Comparison of ENCODE assay signal across 1 cellular context in genomic region chr16:72561-73537, GRCh38.
TF ChIP-seq lines count a peak whose summit lies in the region.

Gene RHBDF1, minus strand, starts transcription at chr16:72631. Its CDS starts 7,616 bp downstream, at chr16:65015.

TF ChIP-seq in K562, 482 proteins besides CTCF, POLR2A, EP300 and RAD21 (continued from another document and continues in another):
- no peak for TF ChIP-seq ZNF518B (CRISPR knock-in tag; IDR thresholded peaks at IDR 0.05)
- TF ChIP-seq CXXC5 (CRISPR knock-in tag; IDR thresholded peaks at IDR 0.05): peak; percentile 81
- TF ChIP-seq SMARCA5 (IDR thresholded peaks at IDR 0.05): peak; percentile 98
- TF ChIP-seq ZKSCAN1 (IDR thresholded peaks at IDR 0.05; ENCODE audit: low read depth, low read length): no peak
- TF ChIP-seq CTBP1 (IDR thresholded peaks at IDR 0.05; ENCODE audit: borderline replicate concordance): peak; percentile 74
- TF ChIP-seq GATAD2A (IDR thresholded peaks at IDR 0.05): 0 out of 2 replicates have a peak, but pooled peaks have one; percentile 31
- TF ChIP-seq ETV6 (IDR thresholded peaks at IDR 0.05; ENCODE audit: borderline replicate concordance in 1 of 2, low read depth in 2 of 2, low read length in 1 of 2): 0 out of 4 replicates have a peak, but pooled peaks of 1 of the 2 experiments have one; percentile 26
- TF ChIP-seq ETV6 (CRISPR knock-in tag; IDR thresholded peaks at IDR 0.05; ENCODE audit: borderline replicate concordance): no peak
- peak; percentile 91 for TF ChIP-seq PCBP1 (IDR thresholded peaks at IDR 0.05; ENCODE audit: low read depth, low read length, poor library complexity, severe bottlenecking)
- TF ChIP-seq ZEB2 (IDR thresholded peaks at IDR 0.05): no peak
- TF ChIP-seq HNRNPL (IDR thresholded peaks at IDR 0.05; ENCODE audit: low read depth, low read length): no peak
- peak; percentile 30 for TF ChIP-seq HMGN3 (IDR thresholded peaks at IDR 0.05; ENCODE audit: borderline replicate concordance, extremely low read depth, insufficient read length, low read depth, low read length)
- TF ChIP-seq RCOR1 (IDR thresholded peaks at IDR 0.05; ENCODE audit: borderline replicate concordance in 1 of 2, low read depth in 2 of 2, low read length in 2 of 2): peak; percentile 63 to 93; a peak in 3 of 4 replicates
- TF ChIP-seq ZNF551 (CRISPR knock-in tag; IDR thresholded peaks at IDR 0.05): no peak
- no peak for TF ChIP-seq TSHZ1 (CRISPR knock-in tag; IDR thresholded peaks at IDR 0.05)
- 0 out of 2 replicates have a peak, but pooled peaks have one; percentile 41 for TF ChIP-seq FOXP1 (CRISPR knock-in tag; IDR thresholded peaks at IDR 0.05)
- TF ChIP-seq JUND (IDR thresholded peaks at IDR 0.05; ENCODE audit: borderline replicate concordance, low read depth, low read length): peak; percentile 98
- peak; percentile 93; the same call in 2 of the 3 replicates for TF ChIP-seq JUND (tag; IDR thresholded peaks at IDR 0.05; ENCODE audit: borderline replicate concordance, low read depth, low read length)
- no peak for TF ChIP-seq ZNF561 (CRISPR knock-in tag; conservative IDR thresholded peaks at IDR 0.05)
- peak; percentile 100 for TF ChIP-seq ZFP36 (IDR thresholded peaks at IDR 0.05; ENCODE audit: low read depth, low read length, partially characterized antibody)
- 0 out of 2 replicates have a peak, but pooled peaks have one; percentile 27 for TF ChIP-seq FOXM1 (IDR thresholded peaks at IDR 0.05; ENCODE audit: low read depth)
- no peak for TF ChIP-seq FOXM1 (CRISPR knock-in tag; IDR thresholded peaks at IDR 0.05; ENCODE audit: low read depth)
- TF ChIP-seq, protein P1, sequence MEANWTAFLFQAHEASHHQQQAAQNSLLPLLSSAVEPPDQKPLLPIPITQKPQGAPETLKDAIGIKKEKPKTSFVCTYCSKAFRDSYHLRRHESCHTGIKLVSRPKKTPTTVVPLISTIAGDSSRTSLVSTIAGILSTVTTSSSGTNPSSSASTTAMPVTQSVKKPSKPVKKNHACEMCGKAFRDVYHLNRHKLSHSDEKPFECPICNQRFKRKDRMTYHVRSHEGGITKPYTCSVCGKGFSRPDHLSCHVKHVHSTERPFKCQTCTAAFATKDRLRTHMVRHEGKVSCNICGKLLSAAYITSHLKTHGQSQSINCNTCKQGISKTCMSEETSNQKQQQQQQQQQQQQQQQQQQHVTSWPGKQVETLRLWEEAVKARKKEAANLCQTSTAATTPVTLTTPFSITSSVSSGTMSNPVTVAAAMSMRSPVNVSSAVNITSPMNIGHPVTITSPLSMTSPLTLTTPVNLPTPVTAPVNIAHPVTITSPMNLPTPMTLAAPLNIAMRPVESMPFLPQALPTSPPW (CRISPR knock-in tag; IDR thresholded peaks at IDR 0.05): peak; percentile 40; the same call in 1 of the 2 replicates
- TF ChIP-seq KAT2B (IDR thresholded peaks at IDR 0.05; ENCODE audit: low read depth, low read length): no peak
- peak; percentile 40 to 87 for TF ChIP-seq MAZ (CRISPR knock-in tag; conservative IDR thresholded peaks at IDR 0.05 in 1 of 2, IDR thresholded peaks at IDR 0.05 in 1 of 2)
- peak; percentile 35; the same call in 1 of the 2 replicates for TF ChIP-seq BHLHE40 (IDR thresholded peaks at IDR 0.05; ENCODE audit: low read length)
- peak; percentile 68; the same call in 1 of the 2 replicates for TF ChIP-seq DMBX1 (CRISPR knock-in tag; IDR thresholded peaks at IDR 0.05; ENCODE audit: borderline replicate concordance)
- TF ChIP-seq GTF2A2 (tag; IDR thresholded peaks at IDR 0.05): no peak
- TF ChIP-seq NONO (IDR thresholded peaks at IDR 0.05; ENCODE audit: low read depth in 2 of 2, low read length in 1 of 2): peak in 1 of 2 experiments; percentile 92; a peak in 2 of 4 replicates
- TF ChIP-seq SIX5 (IDR thresholded peaks at IDR 0.05; ENCODE audit: borderline replicate concordance in 1 of 2, insufficient read depth in 1 of 2, low read depth in 1 of 2, low read length in 2 of 2): no peak
- peak; percentile 85 for TF ChIP-seq ZNF134 (CRISPR knock-in tag; conservative IDR thresholded peaks at IDR 0.05)
- TF ChIP-seq ARID2 (IDR thresholded peaks at IDR 0.05): peak; percentile 62; the same call in 1 of the 2 replicates
- peak in 1 of 2 experiments; percentile 34; a peak in 1 of 4 replicates for TF ChIP-seq TRIM24 (IDR thresholded peaks at IDR 0.05)
- TF ChIP-seq, protein P2, sequence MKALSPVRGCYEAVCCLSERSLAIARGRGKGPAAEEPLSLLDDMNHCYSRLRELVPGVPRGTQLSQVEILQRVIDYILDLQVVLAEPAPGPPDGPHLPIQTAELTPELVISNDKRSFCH (CRISPR knock-in tag; IDR thresholded peaks at IDR 0.05): no peak
- TF ChIP-seq, protein P2 (tag; IDR thresholded peaks at IDR 0.05): 0 out of 2 replicates have a peak, but pooled peaks have one; percentile 26
- peak in 1 of 2 experiments; percentile 96; a peak in 2 of 4 replicates for TF ChIP-seq KDM1A (IDR thresholded peaks at IDR 0.05)
- TF ChIP-seq, protein P3, sequence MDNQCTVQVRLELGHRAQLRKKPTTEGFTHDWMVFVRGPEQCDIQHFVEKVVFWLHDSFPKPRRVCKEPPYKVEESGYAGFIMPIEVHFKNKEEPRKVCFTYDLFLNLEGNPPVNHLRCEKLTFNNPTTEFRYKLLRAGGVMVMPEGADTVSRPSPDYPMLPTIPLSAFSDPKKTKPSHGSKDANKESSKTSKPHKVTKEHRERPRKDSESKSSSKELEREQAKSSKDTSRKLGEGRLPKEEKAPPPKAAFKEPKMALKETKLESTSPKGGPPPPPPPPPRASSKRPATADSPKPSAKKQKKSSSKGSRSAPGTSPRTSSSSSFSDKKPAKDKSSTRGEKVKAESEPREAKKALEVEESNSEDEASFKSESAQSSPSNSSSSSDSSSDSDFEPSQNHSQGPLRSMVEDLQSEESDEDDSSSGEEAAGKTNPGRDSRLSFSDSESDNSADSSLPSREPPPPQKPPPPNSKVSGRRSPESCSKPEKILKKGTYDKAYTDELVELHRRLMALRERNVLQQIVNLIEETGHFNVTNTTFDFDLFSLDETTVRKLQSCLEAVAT (IDR thresholded peaks at IDR 0.05): 0 out of 4 replicates have a peak, but pooled peaks of 1 of the 2 experiments have one; percentile 29
- peak; percentile 29; the same call in 1 of the 2 replicates for TF ChIP-seq SMARCA4 (IDR thresholded peaks at IDR 0.05)
- TF ChIP-seq KDM2B (CRISPR knock-in tag; IDR thresholded peaks at IDR 0.05): no peak
- TF ChIP-seq, protein P4, sequence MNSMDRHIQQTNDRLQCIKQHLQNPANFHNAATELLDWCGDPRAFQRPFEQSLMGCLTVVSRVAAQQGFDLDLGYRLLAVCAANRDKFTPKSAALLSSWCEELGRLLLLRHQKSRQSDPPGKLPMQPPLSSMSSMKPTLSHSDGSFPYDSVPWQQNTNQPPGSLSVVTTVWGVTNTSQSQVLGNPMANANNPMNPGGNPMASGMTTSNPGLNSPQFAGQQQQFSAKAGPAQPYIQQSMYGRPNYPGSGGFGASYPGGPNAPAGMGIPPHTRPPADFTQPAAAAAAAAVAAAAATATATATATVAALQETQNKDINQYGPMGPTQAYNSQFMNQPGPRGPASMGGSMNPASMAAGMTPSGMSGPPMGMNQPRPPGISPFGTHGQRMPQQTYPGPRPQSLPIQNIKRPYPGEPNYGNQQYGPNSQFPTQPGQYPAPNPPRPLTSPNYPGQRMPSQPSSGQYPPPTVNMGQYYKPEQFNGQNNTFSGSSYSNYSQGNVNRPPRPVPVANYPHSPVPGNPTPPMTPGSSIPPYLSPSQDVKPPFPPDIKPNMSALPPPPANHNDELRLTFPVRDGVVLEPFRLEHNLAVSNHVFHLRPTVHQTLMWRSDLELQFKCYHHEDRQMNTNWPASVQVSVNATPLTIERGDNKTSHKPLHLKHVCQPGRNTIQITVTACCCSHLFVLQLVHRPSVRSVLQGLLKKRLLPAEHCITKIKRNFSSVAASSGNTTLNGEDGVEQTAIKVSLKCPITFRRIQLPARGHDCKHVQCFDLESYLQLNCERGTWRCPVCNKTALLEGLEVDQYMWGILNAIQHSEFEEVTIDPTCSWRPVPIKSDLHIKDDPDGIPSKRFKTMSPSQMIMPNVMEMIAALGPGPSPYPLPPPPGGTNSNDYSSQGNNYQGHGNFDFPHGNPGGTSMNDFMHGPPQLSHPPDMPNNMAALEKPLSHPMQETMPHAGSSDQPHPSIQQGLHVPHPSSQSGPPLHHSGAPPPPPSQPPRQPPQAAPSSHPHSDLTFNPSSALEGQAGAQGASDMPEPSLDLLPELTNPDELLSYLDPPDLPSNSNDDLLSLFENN (IDR thresholded peaks at IDR 0.05; ENCODE audit: low read depth in 2 of 2, low read length in 2 of 2): no peak
- no peak for TF ChIP-seq POLR2G (IDR thresholded peaks at IDR 0.05; ENCODE audit: low read depth, low read length)
- TF ChIP-seq DPF2 (IDR thresholded peaks at IDR 0.05): peak; percentile 31; the same call in 1 of the 2 replicates
- no peak for TF ChIP-seq ZBED1 (IDR thresholded peaks at IDR 0.05)
- 0 out of 2 replicates have a peak, but pooled peaks have one; percentile 37 for TF ChIP-seq HIVEP1 (CRISPR knock-in tag; IDR thresholded peaks at IDR 0.05)
- TF ChIP-seq, protein P5, sequence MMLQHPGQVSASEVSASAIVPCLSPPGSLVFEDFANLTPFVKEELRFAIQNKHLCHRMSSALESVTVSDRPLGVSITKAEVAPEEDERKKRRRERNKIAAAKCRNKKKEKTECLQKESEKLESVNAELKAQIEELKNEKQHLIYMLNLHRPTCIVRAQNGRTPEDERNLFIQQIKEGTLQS (IDR thresholded peaks at IDR 0.05): peak; percentile 93
- TF ChIP-seq, protein P5 (CRISPR knock-in tag; conservative IDR thresholded peaks at IDR 0.05): peak; percentile 49; the same call in 1 of the 2 replicates
- TF ChIP-seq, protein P6, sequence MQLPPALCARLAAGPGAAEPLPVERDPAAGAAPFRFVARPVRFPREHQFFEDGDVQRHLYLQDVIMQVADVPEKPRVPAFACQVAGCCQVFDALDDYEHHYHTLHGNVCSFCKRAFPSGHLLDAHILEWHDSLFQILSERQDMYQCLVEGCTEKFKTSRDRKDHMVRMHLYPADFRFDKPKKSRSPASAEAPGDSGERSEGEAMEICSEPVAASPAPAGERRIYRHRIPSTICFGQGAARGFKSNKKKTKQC (CRISPR knock-in tag; IDR thresholded peaks at IDR 0.05): no peak
- peak; percentile 90 for TF ChIP-seq ATF7 (IDR thresholded peaks at IDR 0.05)
- 0 out of 4 replicates have a peak, but pooled peaks of 1 of the 2 experiments have one; percentile 49 for TF ChIP-seq MNT (conservative IDR thresholded peaks at IDR 0.05)
- peak; percentile 76 for TF ChIP-seq JUNB (CRISPR knock-in tag; conservative IDR thresholded peaks at IDR 0.05)
